In the genomic region with DNA sequence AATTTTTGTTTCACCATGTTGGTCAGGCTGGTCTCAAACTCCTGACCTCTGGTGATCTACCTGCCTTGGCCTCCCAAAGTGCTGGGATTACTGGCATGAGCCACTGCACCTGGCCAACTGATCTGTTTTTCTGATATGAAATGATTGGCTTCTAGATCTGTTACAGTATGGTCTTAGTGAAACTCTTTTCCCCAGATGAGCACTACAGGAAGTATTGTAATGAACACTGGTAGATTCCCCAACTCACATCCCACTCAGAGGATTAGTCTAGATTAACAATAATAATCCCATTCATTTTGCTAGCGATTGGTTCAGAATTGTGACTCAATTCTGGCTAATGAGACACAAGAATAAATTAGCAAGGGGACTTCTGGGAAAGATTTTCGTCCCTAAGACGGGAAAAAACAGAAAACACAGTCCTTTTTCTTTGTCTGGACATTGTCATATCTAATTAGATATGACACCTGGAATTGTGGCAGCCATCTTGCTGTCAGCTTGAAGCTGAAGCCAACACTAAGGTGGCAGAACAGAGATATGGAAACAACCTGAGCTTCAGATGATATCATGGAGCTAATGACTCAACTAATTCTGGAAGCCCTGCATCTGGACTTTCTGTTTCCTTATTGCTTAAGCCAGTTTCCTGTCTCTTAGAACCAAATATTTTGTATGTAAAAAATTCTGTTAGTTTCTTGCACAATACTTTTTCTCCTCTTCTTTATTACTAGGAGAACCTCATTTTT, we compare ENCODE assay signal across 11 cellular contexts. TPM values are rescaled to one million over a fixed set of nuclear protein-coding genes. Genes with fewer than 3 reads are reported as not detected.
DNase-seq lines count a peak whose midpoint lies in the region; ATAC-seq and TF ChIP-seq lines count a peak whose summit lies in the region.
"Had no signal": no experiment of that assay in that cellular context is flagged by ENCODE, and none has a peak within 500 bp of the region (broad histone marks: within the 10 kb centered on the region; RNA-seq: fewer than 3 reads in every experiment).

No MANE protein-coding gene starts in this region.

- TF ChIP-seq CTCF in RWPE1 (conservative IDR thresholded peaks at IDR 0.05; ENCODE audit: low read depth) (no peak), fibroblast of mammary gland (conservative IDR thresholded peaks at IDR 0.05; ENCODE audit: control insufficient read depth, insufficient read depth, low read depth, low read length) (no peak), psoas muscle (IDR thresholded peaks at IDR 0.05) (no peak)

- DNase-seq in stimulated activated CD4-positive, alpha-beta T cell treated with anti-CD3 and anti-CD28 coated beads, Interleukin-4, amount 100 ng/mL, for 24 hours, result peak; percentile 10
- no peak for DNase-seq in stimulated activated CD4-positive, alpha-beta T cell treated with anti-CD3 and anti-CD28 coated beads, Interleukin-4, amount 100 ng/mL, for 1 hour
- no peak for DNase-seq in RWPE1 (ENCODE audit: low spot score)
- peak; percentile 79 for DNase-seq in fibroblast of mammary gland (ENCODE audit: low read depth)
- no peak for DNase-seq in HuH-7 (ENCODE audit: low spot score)
- DNase-seq in H4 (ENCODE audit: low spot score), result no peak
- DNase-seq in psoas muscle, result no peak
- DNase-seq: naive B cell, NCI-H1417 treated with DMSO at 0.1 percent for 48 hours had no signal

- peaks cover 0 to 11% (median 5%) of the 10 kb centered on the region in 3 donors for H3K27me3 ChIP-seq in psoas muscle (ENCODE audit: insufficient read depth in 3 of 3, low read length in 2 of 3)
- H3K27me3 ChIP-seq: tibial nerve had no signal

- H3K27ac ChIP-seq in RWPE1 (peak overlapping the region; percentile 17; the same call in 1 of the 2 replicates), psoas muscle (no peak overlapping the region)
- H3K27ac ChIP-seq: tibial nerve had no signal

- ATAC-seq in GM19452 (IDR thresholded peaks at IDR 0.05; ENCODE audit: unreplicated experiment) (no peak), psoas muscle (no peak)

- no peaks in the 10 kb centered on the region for H3K36me3 ChIP-seq in psoas muscle (ENCODE audit: insufficient read depth in 1 of 2, low read depth in 1 of 2)
- H3K36me3 ChIP-seq: tibial nerve had no signal

- CTCF ChIA-PET in RWPE1 (lab: Yijun Ruan, JAX), result no interaction called here

- H3K9me3 ChIP-seq in psoas muscle, result no peaks in the 10 kb centered on the region

- no peak overlapping the region for H3K4me3 ChIP-seq in fibroblast of mammary gland (ENCODE audit: control insufficient read depth, low read depth, low read length)
- no peak overlapping the region for H3K4me3 ChIP-seq in psoas muscle
- H3K4me3 ChIP-seq: tibial nerve had no signal

- H3K4me1 ChIP-seq in psoas muscle, result no peaks in the 10 kb centered on the region
- H3K4me1 ChIP-seq: tibial nerve had no signal

- 55 to 65% (median 63%) methylated on average over 3 of the region's 3 CpGs for whole genome bisulfite sequencing in psoas muscle, 3 donors

- POLR2A ChIA-PET in RWPE1 (lab: Yijun Ruan, JAX; ENCODE audit: low non-redundant PET), result no interaction called here

- intact Hi-C loops in psoas muscle (cut with DNase I), result no loop called here

RNA-seq across cellular contexts. Expression of gene NPTN, which starts 17.4 kb away (rescaled TPM):
- 178 and 199 TPM in 2 replicates for total RNA-seq in H4 (2014; rRNA removed; shearing (Covaris generic))
- total RNA-seq in psoas muscle, result 10 to 100 TPM; 28.8 to 40.8 (median 32.6) TPM
- 10 to 100 TPM; 26.3 to 41.1 (median 32.1) TPM for polyA plus RNA-seq in psoas muscle

RNA-seq across cellular contexts. Expression of gene CD276, which starts 33.6 kb away (rescaled TPM):
- total RNA-seq in H4 (2014; rRNA removed; shearing (Covaris generic)), result 62.2 and 80.7 TPM in 2 replicates
- total RNA-seq in psoas muscle, result 1 to 10 TPM; 7.5 to 8.9 (median 8.9) TPM
- polyA plus RNA-seq in psoas muscle, result 10 to 100 TPM in 1 of 3 donors, 1 to 10 TPM in 2; 7.3 to 15.0 (median 7.7) TPM

Comparison
In these comparisons a context has a peak if more than half of its experiments do, and no peak if none do; other contexts are left out.
1. DNase-seq: peak in stimulated activated CD4-positive, alpha-beta T cell treated with anti-CD3 and anti-CD28 coated beads, Interleukin-4, amount 100 ng/mL, for 24 hours (single experiment) and fibroblast of mammary gland (single experiment); none in stimulated activated CD4-positive, alpha-beta T cell treated with anti-CD3 and anti-CD28 coated beads, Interleukin-4, amount 100 ng/mL, for 1 hour (single experiment), RWPE1 (single experiment), HuH-7 (single experiment), H4 (single experiment) and psoas muscle (0 of 2).